ENCODE assay signal across 10 cellular contexts in the genomic region with DNA sequence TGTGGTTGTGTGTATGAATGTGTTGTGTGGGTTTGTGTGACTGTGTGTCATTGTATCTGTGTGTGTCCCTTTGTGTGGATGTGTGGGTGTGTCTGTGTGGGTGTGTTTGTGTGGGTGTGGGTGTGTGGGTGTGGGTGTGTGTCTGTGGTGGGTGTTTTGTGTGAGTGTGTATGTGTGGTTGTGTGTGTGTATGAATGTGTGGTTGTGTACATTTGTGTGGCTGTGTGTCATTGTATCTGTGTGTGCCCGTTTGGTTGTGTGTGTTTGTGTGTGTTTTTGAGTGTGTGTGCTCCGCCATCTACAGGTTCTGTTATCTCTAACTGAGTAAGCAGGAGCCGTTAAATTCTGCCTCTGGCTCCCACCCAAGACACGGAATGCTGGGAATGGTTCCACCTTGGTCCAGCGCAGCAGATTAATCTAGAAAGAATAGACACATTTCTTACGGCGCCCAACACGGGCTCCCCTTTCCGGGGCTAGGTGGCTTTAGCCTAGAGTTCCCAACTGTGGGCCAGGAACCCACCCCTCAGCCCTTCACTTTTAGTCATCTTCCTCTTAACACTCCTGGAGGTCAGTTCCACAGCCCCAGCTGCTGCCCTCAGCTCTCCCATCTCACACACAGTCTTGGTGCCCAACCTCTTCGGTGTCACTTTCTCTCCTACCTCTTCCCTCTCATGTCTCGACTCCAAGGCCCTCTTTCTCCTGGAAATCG.
DNase-seq lines count a peak whose midpoint lies in the region; ATAC-seq and TF ChIP-seq lines count a peak whose summit lies in the region.
"Had no signal": no experiment of that assay in that cellular context is flagged by ENCODE, and none has a peak within 500 bp of the region (broad histone marks: within the 10 kb centered on the region; RNA-seq: fewer than 3 reads in every experiment).

No MANE protein-coding gene starts in this region.

- H3K18ac ChIP-seq in mesenchymal stem cell (ENCODE audit: low read depth in 1 of 2, low read length in 2 of 2), result no peak overlapping the region

- TF ChIP-seq POLR2A in vagina (IDR thresholded peaks at IDR 0.05), result no peak

- no peak overlapping the region for H4K8ac ChIP-seq in mesenchymal stem cell (ENCODE audit: low read length)

- H4K20me1 ChIP-seq in hepatocyte (ENCODE audit: insufficient read depth, poor library complexity, severe bottlenecking), result no peaks in the 10 kb centered on the region

- H2BK15ac ChIP-seq in mesenchymal stem cell (ENCODE audit: low read depth, poor library complexity, severe bottlenecking), result no peak overlapping the region

- H3K9me3 ChIP-seq in mesenchymal stem cell (ENCODE audit: control insufficient read depth, low read length), result no peaks in the 10 kb centered on the region
- H3K9me3 ChIP-seq in vagina, result no peaks in the 10 kb centered on the region
- peaks cover 8% of the 10 kb centered on the region for H3K9me3 ChIP-seq in hepatocyte (ENCODE audit: low read depth)

- no peak overlapping the region for H2AK5ac ChIP-seq in mesenchymal stem cell (ENCODE audit: low read length, severe bottlenecking)

- H3K79me2 ChIP-seq in hepatocyte, result no peaks in the 10 kb centered on the region

- no peak overlapping the region for H3K4ac ChIP-seq in mesenchymal stem cell (ENCODE audit: low read depth in 1 of 2, low read length in 2 of 2)

- H3K4me3 ChIP-seq in mesenchymal stem cell (ENCODE audit: insufficient read depth in 1 of 2, low read depth in 1 of 2, low read length in 2 of 2) (no peak overlapping the region), vagina (no peak overlapping the region), hepatocyte (no peak overlapping the region)

- H3K36me3 ChIP-seq in mesenchymal stem cell (ENCODE audit: control insufficient read depth in 1 of 2, insufficient read depth in 2 of 2, low read depth in 1 of 2, low read length in 2 of 2) (no peaks in the 10 kb centered on the region), vagina (no peaks in the 10 kb centered on the region), hepatocyte (replicated peaks; ENCODE audit: insufficient read depth, low read depth) (no peaks in the 10 kb centered on the region)

- no peak overlapping the region for H3K9ac ChIP-seq in mesenchymal stem cell (ENCODE audit: low read length)

- H3K4me2 ChIP-seq in mesenchymal stem cell (ENCODE audit: low read length, poor library complexity, severe bottlenecking), result no peak overlapping the region
- no peak overlapping the region for H3K4me2 ChIP-seq in hepatocyte

- intact Hi-C loops in vagina (cut with DNase I), result no loop called here

- H4K91ac ChIP-seq in mesenchymal stem cell (ENCODE audit: low read length), result no peak overlapping the region

- H3K14ac ChIP-seq in mesenchymal stem cell (ENCODE audit: low read length in 2 of 2), result no peak overlapping the region

- in situ Hi-C loops in ACHN (cut with HindIII; ENCODE audit: low pct_ligation_motif_present, low pct_unique_long_range_greater_than_20kb, low sequenced_read_pairs) (no loop called here), KBM-7 (cut with MboI; ENCODE audit: low pct_unique_long_range_greater_than_20kb, low sequenced_read_pairs) (no loop called here)

- no peaks in the 10 kb centered on the region for H3K9me2 ChIP-seq in hepatocyte (replicated peaks; ENCODE audit: insufficient read depth)

- no peak overlapping the region for H2BK12ac ChIP-seq in mesenchymal stem cell (ENCODE audit: low read length in 2 of 2)

- DNase-seq in ACHN (peak; percentile 27), KBM-7 (peak; percentile 37), cerebellar cortex (ENCODE audit: low spot score) (peak; percentile 87), mesenchymal stem cell (no peak), NCI-H2029 treated with DMSO at 0.1 percent for 48 hours (lab: John Stamatoyannopoulos, UW) (no peak), vagina (ENCODE audit: extremely low spot score in 2 of 2) (no peak), hepatocyte (ENCODE audit: low spot score) (no peak)
- DNase-seq: activated CD4-positive, alpha-beta T cell treated with anti-CD3 and anti-CD28 coated beads, Interleukin-2, amount 50 U/mL, for 48 hours; kidney had no signal

- H3K79me1 ChIP-seq in mesenchymal stem cell (replicated peaks; ENCODE audit: low read length, poor library complexity, severe bottlenecking), result no peaks in the 10 kb centered on the region

- H3K27ac ChIP-seq in mesenchymal stem cell (ENCODE audit: low read length, poor library complexity, severe bottlenecking) (no peak overlapping the region), vagina (no peak overlapping the region), hepatocyte (no peak overlapping the region)

- H2AFZ ChIP-seq in mesenchymal stem cell (ENCODE audit: low read depth, low read length) (peak overlapping the region; percentile 47), hepatocyte (no peak overlapping the region)

- ATAC-seq in HG02642 (IDR thresholded peaks at IDR 0.05; ENCODE audit: poor library complexity, unreplicated experiment), result no peak

- no peak overlapping the region for H2BK5ac ChIP-seq in mesenchymal stem cell (ENCODE audit: low read depth, low read length, poor library complexity, severe bottlenecking)

- H3K4me1 ChIP-seq in mesenchymal stem cell (ENCODE audit: control insufficient read depth, insufficient read depth, low read depth, low read length), result peaks cover 13% of the 10 kb centered on the region
- no peaks in the 10 kb centered on the region for H3K4me1 ChIP-seq in vagina
- H3K4me1 ChIP-seq in hepatocyte (ENCODE audit: insufficient read depth), result no peaks in the 10 kb centered on the region

- H3K23ac ChIP-seq in mesenchymal stem cell (ENCODE audit: low read length in 2 of 2), result no peak overlapping the region

- no peak overlapping the region for H2BK120ac ChIP-seq in mesenchymal stem cell (ENCODE audit: low read depth, low read length)

- peaks cover 0 to 3% of the 10 kb centered on the region in 2 experiments for H3K27me3 ChIP-seq in mesenchymal stem cell (ENCODE audit: control insufficient read depth in 1 of 2, insufficient read depth in 1 of 2, low read length in 2 of 2)
- no peaks in the 10 kb centered on the region for H3K27me3 ChIP-seq in vagina
- no peaks in the 10 kb centered on the region for H3K27me3 ChIP-seq in hepatocyte

- TF ChIP-seq CTCF in vagina (IDR thresholded peaks at IDR 0.05) (no peak), hepatocyte (IDR thresholded peaks at IDR 0.05; ENCODE audit: poor library complexity) (no peak)

- 84% methylated on average over 12 of the region's 12 CpGs for WGBS in mesenchymal stem cell
- 76% methylated on average over 12 of the region's 12 CpGs for WGBS in hepatocyte (ENCODE audit: low lambda C conversion rate, missing lambda C conversion rate)

Comparison
In these comparisons a context has a peak if more than half of its experiments do, and no peak if none do; other contexts are left out.
1. DNase-seq: peak in ACHN (single experiment), KBM-7 (single experiment) and cerebellar cortex (single experiment); none in mesenchymal stem cell (single experiment), NCI-H2029 treated with DMSO at 0.1 percent for 48 hours (single experiment), vagina (0 of 2) and hepatocyte (single experiment).